Comparison of ENCODE assay signal across 8 cellular contexts in genomic region chr7:155456772-155457543, GRCh38. TPM values are rescaled to one million over a fixed set of nuclear protein-coding genes. Genes with fewer than 3 reads are reported as not detected.
DNase-seq lines count a peak whose midpoint lies in the region; ATAC-seq and TF ChIP-seq lines count a peak whose summit lies in the region.

No MANE protein-coding gene starts in this region.

- H3K9me3 ChIP-seq in ascending aorta: no peaks in the 10 kb centered on the region
- no peaks in the 10 kb centered on the region for H3K9me3 ChIP-seq in psoas muscle

- intact Hi-C loops in ascending aorta (cut with DNase I): loop anchor here (5.0 kb wide), 1 partner anchor 160 kb away; the partner anchor contains the start of gene INSIG1
- intact Hi-C loops in psoas muscle (cut with DNase I): loop anchor here in 1 of 2 donors (10.0 kb wide), 1 partner anchor 532 kb away; no protein-coding TSS in a partner anchor

- H3K4me1 ChIP-seq in ascending aorta (peaks cover 17 to 20% of the 10 kb centered on the region in 2 donors), psoas muscle (peaks cover 12% of the 10 kb centered on the region)

- H3K4me3 ChIP-seq in ascending aorta (peak overlapping the region; percentile 61 to 68), psoas muscle (peak overlapping the region; percentile 82)

- TF ChIP-seq CTCF in ascending aorta (IDR thresholded peaks at IDR 0.05): no peak
- no peak for TF ChIP-seq CTCF in psoas muscle (IDR thresholded peaks at IDR 0.05)

- H3K27me3 ChIP-seq in ascending aorta (peaks cover 41% of the 10 kb centered on the region), psoas muscle (ENCODE audit: insufficient read depth in 3 of 3, low read length in 2 of 3) (peaks cover 0 to 96% (median 68%) of the 10 kb centered on the region in 3 donors)

- peak; percentile 87 to 95 (median 92) for ATAC-seq in psoas muscle

- H3K27ac ChIP-seq in ascending aorta (no peak overlapping the region), psoas muscle (no peak overlapping the region)

- DNase-seq in NCI-H2081 (lab: John Stamatoyannopoulos, UW): peak; percentile 52 to 69
- no peak for DNase-seq in NCI-H2081 treated with DMSO at 0.1 percent for 48 hours (lab: John Stamatoyannopoulos, UW)
- peak; percentile 64 for DNase-seq in NCI-H2029 (lab: John Stamatoyannopoulos, UW)
- peak in 1 of 2 donors; percentile 71 for DNase-seq in ascending aorta (ENCODE audit: low spot score in 2 of 2)
- DNase-seq in hippocampal formation (lab: John Stamatoyannopoulos, UW): peak; percentile 60 to 84
- peak; percentile 79 to 81 for DNase-seq in psoas muscle
- DNase-seq in DMS53 treated with DMSO at 0.1 percent for 48 hours (lab: John Stamatoyannopoulos, UW; ENCODE audit: unreplicated experiment): no peak
- no peak for DNase-seq in SKM-1 (lab: John Stamatoyannopoulos, UW; ENCODE audit: unreplicated experiment)

- 1 to 2% (median 1%) methylated on average over 50 to 67 of the region's 67 CpGs for WGBS in psoas muscle, 3 donors

- no peaks in the 10 kb centered on the region for H3K36me3 ChIP-seq in ascending aorta
- H3K36me3 ChIP-seq in psoas muscle (ENCODE audit: insufficient read depth in 1 of 2, low read depth in 1 of 2): no peaks in the 10 kb centered on the region

RNA-seq across cellular contexts. Expression of gene EN2, which starts 1.0 kb away (rescaled TPM):
- total RNA-seq in ascending aorta (not detected), psoas muscle (under 1 TPM; 0.21 to 0.73 (median 0.44) TPM)
- 1 to 10 TPM in 1 of 3 donors, under 1 TPM in 2; 0.13 to 1.3 (median 0.16) TPM for polyA plus RNA-seq in psoas muscle

Comparison
In these comparisons a context has a peak if more than half of its experiments do, and no peak if none do; other contexts are left out.
1. DNase-seq: peak in NCI-H2081 (2 of 2), NCI-H2029 (single experiment), hippocampal formation (2 of 2) and psoas muscle (2 of 2); none in NCI-H2081 treated with DMSO at 0.1 percent for 48 hours (single experiment), DMS53 treated with DMSO at 0.1 percent for 48 hours (single experiment) and SKM-1 (single experiment).